Comparison of ENCODE assay signal across 1 cellular context in genomic region chr2:85619617-85620016, GRCh38.
TF ChIP-seq lines count a peak whose summit lies in the region.

No MANE protein-coding gene starts in this region.

TF ChIP-seq in GM23338, 12 proteins besides CTCF, POLR2A, EP300 and RAD21 (continued from another document):
- TF ChIP-seq ZNF462 (CRISPR knock-in tag; IDR thresholded peaks at IDR 0.05) (no peak), ZNF114 (CRISPR knock-in tag; IDR thresholded peaks at IDR 0.05) (no peak), JUNB (IDR thresholded peaks at IDR 0.05; ENCODE audit: unreplicated experiment) (no peak), CREB1 (CRISPR knock-in tag; IDR thresholded peaks at IDR 0.05; ENCODE audit: low read depth) (no peak), ETS1 (IDR thresholded peaks at IDR 0.05) (no peak), ZNF331 (CRISPR knock-in tag; IDR thresholded peaks at IDR 0.05; ENCODE audit: low read depth) (no peak), REST (IDR thresholded peaks at IDR 0.05; ENCODE audit: unreplicated experiment) (no peak)
